ENCODE assay signal across 11 cellular contexts in the genomic region with DNA sequence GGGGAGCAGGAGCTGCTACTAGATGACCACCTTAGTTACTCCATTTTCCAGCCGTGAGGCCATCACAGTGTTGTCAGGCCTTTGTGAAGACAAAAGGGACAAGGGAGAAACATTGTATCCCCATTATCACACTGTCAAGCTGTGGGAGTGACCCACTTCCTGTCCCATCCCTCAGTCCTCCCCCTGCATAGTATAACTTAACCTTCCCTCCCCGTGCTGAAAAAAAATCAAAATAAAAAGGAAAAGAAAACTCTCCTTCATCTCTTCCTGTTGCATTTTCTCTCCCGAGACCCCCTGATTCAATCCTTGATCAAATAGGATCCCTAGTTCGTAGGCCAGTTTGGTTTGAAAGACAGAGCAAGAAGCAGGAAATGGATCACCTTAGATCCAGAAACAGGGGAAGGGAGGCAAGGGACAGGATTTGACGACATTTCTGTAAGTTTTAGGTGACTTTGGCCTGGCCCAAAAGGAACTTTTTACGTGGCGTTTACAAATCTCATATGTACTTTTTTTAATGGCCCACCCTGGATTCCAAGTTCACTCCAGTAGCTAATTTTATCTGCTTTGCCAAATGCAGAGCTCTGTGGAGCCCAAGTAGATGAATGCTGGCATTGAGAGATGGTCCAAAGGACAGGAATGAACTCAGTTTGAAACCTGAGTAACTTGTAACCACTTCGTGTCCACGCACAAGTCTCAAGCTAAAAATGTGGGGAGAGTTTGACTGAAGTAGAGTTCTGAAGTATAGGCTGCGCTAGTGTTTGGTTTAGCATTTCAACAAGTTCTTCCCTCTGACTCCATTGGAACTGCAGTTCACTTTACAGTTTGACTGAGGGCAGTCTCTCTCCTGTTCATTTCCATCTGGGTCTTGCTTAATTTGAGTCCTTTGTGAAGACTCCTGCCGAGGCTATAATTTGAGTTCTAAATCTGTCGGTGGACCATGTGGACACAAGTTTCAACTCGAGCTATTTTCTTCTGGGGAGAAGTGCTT. TPM values are rescaled to one million over a fixed set of nuclear protein-coding genes. Genes with fewer than 3 reads are reported as not detected.
DNase-seq lines count a peak whose midpoint lies in the region; ATAC-seq and TF ChIP-seq lines count a peak whose summit lies in the region.
"Had no signal": no experiment of that assay in that cellular context is flagged by ENCODE, and none has a peak within 500 bp of the region (broad histone marks: within the 10 kb centered on the region; RNA-seq: fewer than 3 reads in every experiment).

No MANE protein-coding gene starts in this region.

- no peaks in the 10 kb centered on the region for H3K9me3 ChIP-seq in suprapubic skin
- H3K9me3 ChIP-seq: A549 had no signal

- 44% methylated on average over 13 of the region's 13 CpGs for WGBS in suprapubic skin

- TF ChIP-seq CTCF in suprapubic skin (IDR thresholded peaks at IDR 0.05), result no peak

- H3K27ac ChIP-seq in suprapubic skin, result peak overlapping the region; percentile 50
- H3K27ac ChIP-seq: A549 had no signal

- H3K36me3 Mint-ChIP-seq in activated CD4-positive, alpha-beta T cell treated with anti-CD3 and anti-CD28 coated beads for 36 hours (ENCODE audit: low read depth), result peaks cover 18% of the 10 kb centered on the region
- peaks cover 12% of the 10 kb centered on the region for H3K36me3 Mint-ChIP-seq in activated T-helper 17 cell treated with anti-CD3 and anti-CD28 coated beads, Interleukin-2, amount 50 U/mL, for 72 hours (ENCODE audit: low read depth)

- intact Hi-C loops in activated CD4-positive, alpha-beta T cell treated with anti-CD3 and anti-CD28 coated beads for 36 hours (cut with DNase I, micrococcal nuclease), result loop anchor here in 1 of 2 experiments (5.0 kb wide), 1 partner anchor 817 kb away; a partner anchor contains a TSS

- ATAC-seq in activated CD4-positive, alpha-beta T cell treated with anti-CD3 and anti-CD28 coated beads for 36 hours, result no peak
- ATAC-seq in activated T-helper 17 cell treated with anti-CD3 and anti-CD28 coated beads, Interleukin-2, amount 50 U/mL, for 72 hours (replicated peaks), result no peak
- ATAC-seq: A549, SK-N-SH treated with all-trans-retinoic acid at 6 μM for 48 hours had no signal

- TF ChIP-seq POLR2A in suprapubic skin (IDR thresholded peaks at IDR 0.05), result no peak

- H3K9me3 Mint-ChIP-seq in activated CD4-positive, alpha-beta T cell treated with anti-CD3 and anti-CD28 coated beads for 36 hours (ENCODE audit: low read depth), result no peaks in the 10 kb centered on the region
- no peaks in the 10 kb centered on the region for H3K9me3 Mint-ChIP-seq in activated T-helper 17 cell treated with anti-CD3 and anti-CD28 coated beads, Interleukin-2, amount 50 U/mL, for 72 hours

- H3K4me1 Mint-ChIP-seq in activated CD4-positive, alpha-beta T cell treated with anti-CD3 and anti-CD28 coated beads for 36 hours, result peaks cover 54% of the 10 kb centered on the region
- H3K4me1 Mint-ChIP-seq in activated T-helper 17 cell treated with anti-CD3 and anti-CD28 coated beads, Interleukin-2, amount 50 U/mL, for 72 hours, result peaks cover 46% of the 10 kb centered on the region

- no peaks in the 10 kb centered on the region for H3K27me3 Mint-ChIP-seq in activated CD4-positive, alpha-beta T cell treated with anti-CD3 and anti-CD28 coated beads for 36 hours
- H3K27me3 Mint-ChIP-seq in activated T-helper 17 cell treated with anti-CD3 and anti-CD28 coated beads, Interleukin-2, amount 50 U/mL, for 72 hours, result no peaks in the 10 kb centered on the region

- H3K27ac Mint-ChIP-seq in activated CD4-positive, alpha-beta T cell treated with anti-CD3 and anti-CD28 coated beads for 36 hours, result peak overlapping the region; percentile 77
- H3K27ac Mint-ChIP-seq in activated T-helper 17 cell treated with anti-CD3 and anti-CD28 coated beads, Interleukin-2, amount 50 U/mL, for 72 hours, result peak overlapping the region; percentile 98

- DNase-seq in activated CD4-positive, alpha-beta T cell treated with anti-CD3 and anti-CD28 coated beads for 36 hours, result no peak
- no peak for DNase-seq in activated CD4-positive, alpha-beta T cell treated with anti-CD3 and anti-CD28 coated beads, Interleukin-2, amount 50 U/mL, for 1 hour
- DNase-seq in left kidney (ENCODE audit: low read depth, low spot score) (peak; percentile 69), suprapubic skin (ENCODE audit: low spot score in 2 of 2) (no peak), DMS 273 treated with DMSO at 0.1 percent for 48 hours (lab: John Stamatoyannopoulos, UW) (no peak), CD1c-positive myeloid dendritic cell (ENCODE audit: extremely low spot score) (no peak)
- DNase-seq in stimulated activated CD4-positive, alpha-beta T cell treated with anti-CD3 and anti-CD28 coated beads, Interleukin-1b, Interleukin-23, amount 100 ng/mL, for 48 hours, result no peak
- DNase-seq: NCI-H1092 had no signal

- TF ChIP-seq EP300 in suprapubic skin (IDR thresholded peaks at IDR 0.05), result no peak

- peaks cover 53% of the 10 kb centered on the region for H3K4me1 ChIP-seq in suprapubic skin

- CTCF ChIA-PET in activated CD4-positive, alpha-beta T cell treated with anti-CD3 and anti-CD28 coated beads for 36 hours (lab: Charles Lee), result interaction anchor here (0.6 to 1.8 kb wide), 4 partner anchors 10 to 110 kb away, joined by 3 to 4 read pairs (median 4); no protein-coding TSS in a partner anchor

- H3K27me3 ChIP-seq in suprapubic skin, result no peaks in the 10 kb centered on the region

- H3K4me3 ChIP-seq in suprapubic skin, result peak overlapping the region; percentile 15
- H3K4me3 ChIP-seq: A549 had no signal

- peak overlapping the region; percentile 86 for H3K4me3 Mint-ChIP-seq in activated CD4-positive, alpha-beta T cell treated with anti-CD3 and anti-CD28 coated beads for 36 hours
- peak overlapping the region; percentile 97 for H3K4me3 Mint-ChIP-seq in activated T-helper 17 cell treated with anti-CD3 and anti-CD28 coated beads, Interleukin-2, amount 50 U/mL, for 72 hours

- no peaks in the 10 kb centered on the region for H3K36me3 ChIP-seq in suprapubic skin

- POLR2A ChIA-PET in activated CD4-positive, alpha-beta T cell treated with anti-CD3 and anti-CD28 coated beads for 36 hours (lab: Charles Lee), result interaction anchor here (0.6 to 1.0 kb wide), 5 partner anchors 10 to 100 kb away, joined by 3 to 6 read pairs (median 3); no protein-coding TSS in a partner anchor

RNA-seq across cellular contexts. Expression of a gene that starts 16.6 kb away (rescaled TPM):
- total RNA-seq in activated CD4-positive, alpha-beta T cell treated with anti-CD3 and anti-CD28 coated beads for 36 hours, result 100 to 1,000 TPM; 123 to 139 TPM
- total RNA-seq in activated T-helper 17 cell treated with anti-CD3 and anti-CD28 coated beads, Interleukin-2, amount 50 U/mL, for 72 hours, result 100 to 1,000 TPM in 1 of 2 donors, 10 to 100 TPM in 1; 88.0 to 160 TPM
- 10 to 100 TPM; 83.1 to 88.8 (median 86.4) TPM for total RNA-seq in suprapubic skin
